ENCODE assay signal across 8 cellular contexts in genomic region chr20:49132995-49133451, GRCh38. TPM values are rescaled to one million over a fixed set of nuclear protein-coding genes. Genes with fewer than 3 reads are reported as not detected.
DNase-seq lines count a peak whose midpoint lies in the region; ATAC-seq and TF ChIP-seq lines count a peak whose summit lies in the region.

No MANE protein-coding gene starts in this region.

- H3K9me2 ChIP-seq in HCT116 (ENCODE audit: insufficient read depth): no peaks in the 10 kb centered on the region

- POLR2A ChIA-PET in HCT116 (lab: Charles Lee): interaction anchor here (1.1 kb wide), 1 partner anchor 83 kb away, joined by 4 read pairs; no protein-coding TSS in a partner anchor

- intact Hi-C loops in HCT116 (cut with micrococcal nuclease): loop anchor here (1.0 to 5.0 kb wide), 2 partner anchors 84 to 189 kb away; no protein-coding TSS in a partner anchor
- intact Hi-C loops in left colon (cut with DNase I, micrococcal nuclease): loop anchor here (5.0 kb wide), 1 partner anchor 84 kb away; the partner anchor contains the start of gene DDX27 (in 2 of the 2)
- intact Hi-C loops in thyroid gland (cut with DNase I): loop anchor here (5.0 kb wide), 2 partner anchors 54 to 84 kb away; partner anchors contain the start of genes DDX27 and STAU1

- H3K79me2 ChIP-seq in HCT116 (ENCODE audit: insufficient read depth, low read length) (peaks cover 10% of the 10 kb centered on the region), OCI-LY3 (ENCODE audit: low read length) (peaks cover 10% of the 10 kb centered on the region)

- H3K4me1 ChIP-seq in HCT116 (ENCODE audit: control insufficient read depth in 1 of 2, insufficient read depth in 2 of 2, low read length in 2 of 2) (no peaks in the 10 kb centered on the region), OCI-LY3 (ENCODE audit: low read length) (no peaks in the 10 kb centered on the region), thyroid gland (peaks cover 6 to 8% of the 10 kb centered on the region in 2 donors)

- H4K20me1 ChIP-seq in HCT116 (ENCODE audit: insufficient read depth) (no peaks in the 10 kb centered on the region), OCI-LY3 (ENCODE audit: insufficient read depth, low read length) (0 out of 2 replicates have a peak, but pooled peaks cover 2% of the 10 kb centered on the region)

- peak; percentile 41 to 69 (median 66); a peak in 4 of 6 replicates for TF ChIP-seq CTCF in HCT116 (IDR thresholded peaks at IDR 0.05 in 2 of 3, conservative IDR thresholded peaks at IDR 0.05 in 1 of 3; ENCODE audit: borderline replicate concordance in 1 of 3, insufficient read depth in 1 of 3, low read depth in 2 of 3, low read length in 2 of 3)
- peak; percentile 93 for TF ChIP-seq CTCF in OCI-LY3 (IDR thresholded peaks at IDR 0.05; ENCODE audit: low read depth, low read length)
- peak; percentile 8 to 83 (median 61) for TF ChIP-seq CTCF in thyroid gland (IDR thresholded peaks at IDR 0.05)

- WGBS in thyroid gland, 2 donors: 37 to 42% methylated on average over 5 of the region's 5 CpGs

- H3K9me3 ChIP-seq in HCT116 (ENCODE audit: control insufficient read depth in 1 of 2, insufficient read depth in 1 of 2, low read depth in 1 of 2, low read length in 2 of 2): no peaks in the 10 kb centered on the region
- H3K9me3 ChIP-seq in OCI-LY3 (ENCODE audit: insufficient read depth, low read length): no peaks in the 10 kb centered on the region
- H3K9me3 ChIP-seq in thyroid gland: no peaks in the 10 kb centered on the region

- H3K36me3 ChIP-seq in HCT116 (ENCODE audit: control insufficient read depth in 1 of 2, insufficient read depth in 2 of 2, low read length in 2 of 2) (peaks cover 3 to 14% of the 10 kb centered on the region in 2 experiments; a peak in 3 of 4 replicates), OCI-LY3 (replicated peaks; ENCODE audit: low read depth, low read length) (peaks cover 23% of the 10 kb centered on the region), thyroid gland (peaks cover 2 to 8% of the 10 kb centered on the region in 2 donors)

- RAD21 ChIA-PET in HCT116 (lab: Charles Lee; ENCODE audit: low non-redundant PET in 1 of 2, low total read pairs in 2 of 2, uncharacterized antibody in 2 of 2, unreplicated experiment in 2 of 2): interaction anchor here (0.6 to 1.1 kb wide), 4 partner anchors 15 to 99 kb away, joined by 3 to 7 read pairs (median 4); no protein-coding TSS in a partner anchor

- no TSS peak for BruUV-seq in HCT116 (replicated peaks; lab: Mats Ljungman, UMichigan)

- no peaks in the 10 kb centered on the region for H3K27me3 ChIP-seq in HCT116 (ENCODE audit: insufficient read depth, low read length)
- H3K27me3 ChIP-seq in OCI-LY3 (ENCODE audit: low read depth, low read length): no peaks in the 10 kb centered on the region
- H3K27me3 ChIP-seq in thyroid gland: no peaks in the 10 kb centered on the region

- H2AFZ ChIP-seq in HCT116 (ENCODE audit: low read depth, low read length, poor library complexity, severe bottlenecking): no peak overlapping the region
- H2AFZ ChIP-seq in OCI-LY3 (ENCODE audit: low read depth, low read length): no peak overlapping the region

- no peak overlapping the region for H3K4me2 ChIP-seq in HCT116 (ENCODE audit: low read length)
- no peak overlapping the region for H3K4me2 ChIP-seq in OCI-LY3 (ENCODE audit: low read length)

- TF ChIP-seq POLR2A in HCT116 (IDR thresholded peaks at IDR 0.05; ENCODE audit: borderline replicate concordance, extremely low read depth, insufficient read depth, insufficient read length): no peak
- no peak for TF ChIP-seq POLR2A in thyroid gland (IDR thresholded peaks at IDR 0.05)

- H3K4me3 ChIP-seq in HCT116 (replicated peaks in 1 of 2; ENCODE audit: low read depth in 1 of 2, low read length in 2 of 2): no peak overlapping the region
- no peak overlapping the region for H3K4me3 ChIP-seq in OCI-LY3 (ENCODE audit: low read length)
- H3K4me3 ChIP-seq in thyroid gland (replicated peaks in 1 of 3): no peak overlapping the region

- H3K9ac ChIP-seq in HCT116 (ENCODE audit: low read length) (no peak overlapping the region), OCI-LY3 (ENCODE audit: low read length) (no peak overlapping the region)

- DNase-seq in COR-L47 (lab: John Stamatoyannopoulos, UW): peak; percentile 56
- peak; percentile 47 for DNase-seq in HCT116 (ENCODE audit: low read depth, low spot score)
- DNase-seq in cerebellar cortex (ENCODE audit: low spot score): peak; percentile 89
- no peak for DNase-seq in left colon
- peak in 1 of 2 donors; percentile 22 for DNase-seq in thyroid gland
- no peak for DNase-seq in NCI-H187 treated with DMSO at 0.1 percent for 48 hours (lab: John Stamatoyannopoulos, UW)

- TF ChIP-seq RAD21 in HCT116 (IDR thresholded peaks at IDR 0.05; ENCODE audit: low read depth): peak; percentile 74

- CTCF ChIA-PET in HCT116 (lab: Charles Lee): interaction anchor here (0.6 to 2.8 kb wide), 12 partner anchors 8 to 1499 kb away, joined by 3 to 57 read pairs (median 4); partner anchors contain the start of gene DDX27

- ATAC-seq in HCT116 (peak; percentile 78), left colon (peak; percentile 85), GM18502 (IDR thresholded peaks at IDR 0.05; ENCODE audit: poor library complexity, unreplicated experiment) (no peak)

- H3K27ac ChIP-seq in HCT116 (ENCODE audit: low read depth, low read length) (no peak overlapping the region), OCI-LY3 (ENCODE audit: low read length) (no peak overlapping the region), thyroid gland (peak overlapping the region; percentile 22 to 61 (median 52))

TF ChIP-seq in HCT116, 20 proteins besides CTCF, POLR2A, EP300 and RAD21:
- TF ChIP-seq EZH2 (IDR thresholded peaks at IDR 0.05) (no peak), POLR2AphosphoS5 (IDR thresholded peaks at IDR 0.05; ENCODE audit: low read depth, low read length) (no peak), EGR1 (IDR thresholded peaks at IDR 0.05; ENCODE audit: low read depth) (no peak), REST (IDR thresholded peaks at IDR 0.05; ENCODE audit: low read depth) (no peak), ZFX (IDR thresholded peaks at IDR 0.05) (no peak), SP1 (IDR thresholded peaks at IDR 0.05; ENCODE audit: low read depth) (no peak), EZH2phosphoT487 (IDR thresholded peaks at IDR 0.05; ENCODE audit: borderline replicate concordance) (no peak), MAX (IDR thresholded peaks at IDR 0.05) (no peak), ELF1 (IDR thresholded peaks at IDR 0.05; ENCODE audit: borderline replicate concordance, low read depth) (no peak)

RNA-seq across cellular contexts. Expression of gene STAU1, which starts 55.1 kb away (rescaled TPM):
- total RNA-seq in HCT116 (2021; ENCODE audit: unreplicated experiment) (90.3 TPM), left colon (10 to 100 TPM; 82.3 to 96.2 TPM), thyroid gland (100 to 1,000 TPM; 154 to 231 (median 167) TPM)
- polyA plus RNA-seq in HCT116 (2012): 43.4 and 55.9 TPM in 2 replicates

Comparison
In these comparisons a context has a peak if more than half of its experiments do, and no peak if none do; other contexts are left out.
1. DNase-seq: peak in COR-L47 (single experiment), HCT116 (single experiment) and cerebellar cortex (single experiment); none in left colon (0 of 2) and NCI-H187 treated with DMSO at 0.1 percent for 48 hours (single experiment).
2. H3K27ac ChIP-seq: peak in thyroid gland (3 of 3); none in HCT116 (single experiment) and OCI-LY3 (single experiment).
3. Peak in every context shown above with its lines, with median percentiles within 50 percentile points of each other: CTCF ChIP-seq.